Comparison of ENCODE assay signal across 8 cellular contexts in the genomic region with DNA sequence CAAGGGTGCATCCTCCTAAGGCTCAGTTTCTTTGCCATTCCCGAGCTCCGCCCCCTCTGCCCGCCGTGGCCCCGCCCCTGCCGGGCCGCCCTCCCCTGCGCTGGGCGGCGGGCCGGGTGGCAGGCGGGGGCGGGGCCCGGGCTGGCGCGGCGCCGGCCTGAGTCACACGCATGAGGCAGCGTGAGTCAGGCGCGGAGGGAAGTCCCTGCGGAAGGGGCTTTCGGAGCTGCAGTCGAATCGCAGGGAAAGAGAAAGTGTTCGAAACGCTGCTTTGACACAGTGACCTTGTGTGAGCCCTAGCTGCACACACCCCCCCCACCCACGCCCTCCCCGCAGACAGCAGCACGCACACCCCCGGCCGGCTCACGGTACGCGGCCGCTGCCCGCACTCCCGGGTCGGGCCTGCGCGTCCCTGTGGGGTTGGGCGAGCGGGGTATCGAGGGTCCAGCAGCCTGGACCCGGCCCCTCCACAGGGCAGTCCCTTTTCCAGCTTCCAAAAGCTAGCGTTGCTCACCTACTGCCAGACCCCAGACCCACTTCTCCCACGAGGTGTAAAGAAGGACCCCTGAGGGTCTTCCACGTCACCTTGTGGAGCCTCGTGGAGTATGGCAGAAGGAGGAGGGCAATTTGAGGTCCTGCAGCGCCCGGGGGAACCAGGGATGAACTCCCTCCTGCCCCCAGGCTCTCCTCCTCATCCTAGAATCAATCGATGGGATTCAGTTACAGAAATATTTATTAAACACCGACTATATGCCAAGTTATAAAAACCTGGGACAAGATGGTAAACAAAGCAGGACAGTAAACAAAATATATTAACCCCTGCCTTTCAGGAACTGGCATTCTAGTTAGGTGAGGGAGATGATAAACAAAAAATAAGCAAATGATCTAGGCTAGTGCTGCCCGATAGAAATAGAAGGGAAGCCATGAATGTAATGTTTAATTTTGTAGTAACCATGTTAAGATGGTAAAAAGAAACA. TPM values are rescaled to one million over a fixed set of nuclear protein-coding genes. Genes with fewer than 3 reads are reported as not detected.
DNase-seq lines count a peak whose midpoint lies in the region; ATAC-seq and TF ChIP-seq lines count a peak whose summit lies in the region.

No MANE protein-coding gene starts in this region.

- TF ChIP-seq POLR2A in GM18951 (IDR thresholded peaks at IDR 0.05; ENCODE audit: extremely low read depth, insufficient read depth, insufficient read length), result peak; percentile 56

- no peak for TF ChIP-seq CTCF in kidney epithelial cell (IDR thresholded peaks at IDR 0.05; ENCODE audit: insufficient read depth, low read length, poor library complexity, severe bottlenecking)

- peak overlapping the region; percentile 44 for H3K4me3 ChIP-seq in kidney epithelial cell (ENCODE audit: low read depth, low read length)

- H3K36me3 ChIP-seq in kidney epithelial cell (ENCODE audit: control insufficient read depth, insufficient read depth, low read length), result no peaks in the 10 kb centered on the region

- ATAC-seq in HG03159 (IDR thresholded peaks at IDR 0.05; ENCODE audit: unreplicated experiment), result peak; percentile 84

- H3K27me3 ChIP-seq in kidney epithelial cell (ENCODE audit: control insufficient read depth, insufficient read depth, low read length), result no peaks in the 10 kb centered on the region

- DNase-seq in AG08396 (ENCODE audit: low spot score), result peak; percentile 98
- peak; percentile 86 for DNase-seq in NCI-H226
- peak; percentile 91 for DNase-seq in activated CD4-positive, CD25-positive, alpha-beta regulatory T cell treated with anti-CD3 and anti-CD28 coated beads, Interleukin-2, amount 50 U/mL, for 72 hours
- DNase-seq in cerebellar cortex (ENCODE audit: low spot score), result peak; percentile 87
- peak; percentile 79 for DNase-seq in kidney epithelial cell (ENCODE audit: low read depth)
- peak; percentile 95 for DNase-seq in stimulated activated CD4-positive, alpha-beta T cell treated with anti-CD3 and anti-CD28 coated beads, Interleukin-15, amount 100 ng/mL, for 24 hours

- in situ Hi-C loops in GM18951 (cut with MboI; ENCODE audit: low sequenced_read_pairs, unreplicated experiment), result no loop called here

RNA-seq across cellular contexts. Expression of gene HMGA1, which starts 12.4 kb away (rescaled TPM):
- total RNA-seq in kidney epithelial cell, result 1,060 and 1,220 TPM in 2 replicates

RNA-seq across cellular contexts. Expression of gene SMIM29, which starts 24.6 kb away (rescaled TPM):
- total RNA-seq in kidney epithelial cell, result 33.2 and 38.8 TPM in 2 replicates

Comparison
In these comparisons a context has a peak if more than half of its experiments do, and no peak if none do; other contexts are left out.
1. Peak in every context shown above with its lines: DNase-seq, ATAC-seq and H3K4me3 ChIP-seq.